In the genomic region with DNA sequence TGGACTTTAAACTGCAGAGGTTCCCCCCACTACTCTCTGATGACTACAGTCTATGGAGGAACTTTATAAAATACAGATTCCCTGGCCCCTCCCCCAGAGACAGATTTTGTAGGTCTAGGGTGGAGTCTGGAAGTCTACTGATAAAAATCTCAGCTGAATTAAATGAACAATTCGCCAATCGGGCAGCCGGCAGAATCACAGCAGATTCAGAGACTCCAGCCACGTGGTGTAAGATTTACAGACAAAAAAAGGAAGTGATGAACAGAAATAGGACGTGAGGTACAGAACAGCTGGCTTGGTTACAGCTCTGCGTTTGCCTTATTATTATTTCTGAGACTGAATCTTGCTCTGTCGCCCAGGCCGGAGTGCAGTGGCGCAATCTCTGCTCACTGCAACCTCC, we compare ENCODE assay signal across 12 cellular contexts. TPM values are rescaled to one million over a fixed set of nuclear protein-coding genes. Genes with fewer than 3 reads are reported as not detected.
A peak's percentile ranks its signal among the peaks of the same experiment; 100 is the strongest.
DNase-seq lines count a peak whose midpoint lies in the region; ATAC-seq lines count a peak whose summit lies in the region.
"Had no signal": no experiment of that assay in that cellular context is flagged by ENCODE, and none has a peak within 500 bp of the region (broad histone marks: within the 10 kb centered on the region; RNA-seq: fewer than 3 reads in every experiment).

No MANE protein-coding gene starts in this region.

- H2BK5ac ChIP-seq in neuronal stem cell (ENCODE audit: low read length): no peak overlapping the region

- no peak overlapping the region for H3K27ac ChIP-seq in SJCRH30
- H3K27ac ChIP-seq in neuronal stem cell (replicated peaks; ENCODE audit: low read length): no peak overlapping the region
- H3K27ac ChIP-seq: KMS-11 had no signal

- H3K9me3 ChIP-seq in SJCRH30 (replicated peaks) (no peaks in the 10 kb centered on the region), neuronal stem cell (replicated peaks in 1 of 2; ENCODE audit: control insufficient read depth in 2 of 2, insufficient read depth in 1 of 2, low read depth in 1 of 2, low read length in 2 of 2) (peaks cover 0 to 1% of the 10 kb centered on the region in 2 donors)

- H3K18ac ChIP-seq in neuronal stem cell (ENCODE audit: low read length): no peak overlapping the region

- H3K23ac ChIP-seq in neuronal stem cell (ENCODE audit: low read depth, low read length, poor library complexity): no peak overlapping the region

- H3K36me3 ChIP-seq in SJCRH30: no peaks in the 10 kb centered on the region
- no peaks in the 10 kb centered on the region for H3K36me3 ChIP-seq in neuronal stem cell (replicated peaks in 1 of 2; ENCODE audit: control insufficient read depth in 2 of 2, insufficient read depth in 2 of 2, low read length in 2 of 2)

- peak overlapping the region; percentile 40 for H2AFZ ChIP-seq in neuronal stem cell (ENCODE audit: low read length)

- no peak overlapping the region for H4K91ac ChIP-seq in neuronal stem cell (ENCODE audit: low read depth, low read length, poor library complexity)

- no peak overlapping the region for H3K9ac ChIP-seq in neuronal stem cell (ENCODE audit: low read depth, low read length, poor library complexity)
- H3K9ac ChIP-seq: KMS-11 had no signal

- H3K4me3 ChIP-seq in SJCRH30 (peak overlapping the region; percentile 37; the same call in 1 of the 2 replicates), neuronal stem cell (ENCODE audit: low read length in 2 of 2) (no peak overlapping the region)

- no peak overlapping the region for H4K8ac ChIP-seq in neuronal stem cell (ENCODE audit: low read depth, low read length)

- DNase-seq in SJCRH30 (no peak), neuronal stem cell (ENCODE audit: low spot score) (no peak), LoVo (ENCODE audit: low spot score) (no peak)
- no peak for DNase-seq in activated naive CD4-positive, alpha-beta T cell (lab: John Stamatoyannopoulos, UW)
- DNase-seq: COR-L47, NCI-H2227 treated with DMSO at 0.1 percent for 48 hours, T-helper 1 cell had no signal

- H3K4me1 ChIP-seq in SJCRH30 (no peaks in the 10 kb centered on the region; the same call in 1 of the 2 replicates), neuronal stem cell (ENCODE audit: control insufficient read depth in 2 of 2, insufficient read depth in 1 of 2, low read depth in 1 of 2, low read length in 2 of 2) (peaks cover 0 to 8% of the 10 kb centered on the region in 2 donors)

- H2AK5ac ChIP-seq in neuronal stem cell (ENCODE audit: low read depth, low read length): no peak overlapping the region

- no peak overlapping the region for H3K14ac ChIP-seq in neuronal stem cell (ENCODE audit: low read length)

- H3K79me1 ChIP-seq in neuronal stem cell (ENCODE audit: low read depth, low read length): no peaks in the 10 kb centered on the region

- no peak overlapping the region for H2BK15ac ChIP-seq in neuronal stem cell (ENCODE audit: low read length)

- H3K27me3 ChIP-seq in SJCRH30: no peaks in the 10 kb centered on the region
- H3K27me3 ChIP-seq in neuronal stem cell (ENCODE audit: control insufficient read depth in 3 of 3, insufficient read depth in 3 of 3, low read depth in 1 of 3, low read length in 3 of 3): peaks cover 0 to 5% (median 2%) of the 10 kb centered on the region in 3 experiments

- no CpG with 5 or more reads among the region's 9 CpGs for WGBS in neuronal stem cell (ENCODE audit: extremely low coverage in 2 of 2, insufficient read length in 2 of 2, insufficient replicate concordance in 1 of 2), 2 donors

- H2BK12ac ChIP-seq in neuronal stem cell (ENCODE audit: low read length): no peak overlapping the region

- H3K4me2 ChIP-seq in neuronal stem cell (ENCODE audit: insufficient read depth, low read length, poor library complexity, severe bottlenecking): no peak overlapping the region
- H3K4me2 ChIP-seq: KMS-11 had no signal

- H2BK120ac ChIP-seq in neuronal stem cell (ENCODE audit: low read depth, low read length): no peak overlapping the region

- ATAC-seq in GM19351 (IDR thresholded peaks at IDR 0.05; ENCODE audit: unreplicated experiment) (peak; percentile 70), HG03175 (IDR thresholded peaks at IDR 0.05; ENCODE audit: unreplicated experiment) (peak; percentile 72), HG03280 (IDR thresholded peaks at IDR 0.05; ENCODE audit: unreplicated experiment) (no peak), GM18861 (IDR thresholded peaks at IDR 0.05; ENCODE audit: unreplicated experiment) (no peak)

- no peak overlapping the region for H3K4ac ChIP-seq in neuronal stem cell (ENCODE audit: low read length)

RNA-seq across cellular contexts. Expression of gene MTA3, which starts 21.4 kb away (rescaled TPM):
- total RNA-seq in SJCRH30 (2014; rRNA removed; shearing (Covaris generic)): 57.5 and 61.8 TPM in 2 replicates
- polyA plus RNA-seq in neuronal stem cell (2013, experiment 1 of 2): 90.6 TPM
- 89.8 TPM for polyA plus RNA-seq in neuronal stem cell (2013, experiment 2 of 2)

RNA-seq across cellular contexts. Expression of gene KCNG3, which starts 53.2 kb away (rescaled TPM):
- 0.03 and 0.06 TPM in 2 replicates for total RNA-seq in SJCRH30 (2014; rRNA removed; shearing (Covaris generic))
- 0.17 TPM for polyA plus RNA-seq in neuronal stem cell (2013, experiment 1 of 2)
- polyA plus RNA-seq in neuronal stem cell (2013, experiment 2 of 2): 0.17 TPM

Comparison
In these comparisons a context has a peak if more than half of its experiments do, and no peak if none do; other contexts are left out.
1. ATAC-seq: peak in GM19351 (single experiment) and HG03175 (single experiment); none in HG03280 (single experiment) and GM18861 (single experiment).